In the genomic region with DNA sequence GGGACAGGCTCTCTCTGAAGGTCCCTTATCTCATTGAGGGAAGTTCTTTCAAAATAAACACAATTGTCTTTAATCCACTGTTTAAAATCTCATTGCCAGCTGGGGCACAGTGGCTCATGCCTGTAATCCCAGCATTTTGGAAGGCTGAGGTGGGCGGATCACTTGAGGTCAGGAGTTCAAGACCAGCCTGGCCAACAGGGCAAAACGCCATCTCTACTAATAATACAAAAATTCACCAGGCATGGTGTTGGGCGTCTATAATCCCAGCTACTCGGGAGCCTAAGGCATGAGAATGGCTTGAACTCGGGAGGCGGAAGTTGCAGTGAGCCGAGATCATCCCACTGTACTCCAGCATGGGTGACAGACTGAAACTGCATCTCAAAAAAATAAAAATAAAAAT, we compare ENCODE assay signal across 3 cellular contexts.
TF ChIP-seq lines count a peak whose summit lies in the region.

No MANE protein-coding gene starts in this region.

TF ChIP-seq in liver, 16 proteins besides CTCF, POLR2A, EP300 and RAD21:
- TF ChIP-seq MAX (IDR thresholded peaks at IDR 0.05) (no peak), NR2F2 (IDR thresholded peaks at IDR 0.05) (peak; percentile 45)

TF ChIP-seq in HepG2, 621 proteins besides CTCF, POLR2A, EP300 and RAD21:
- no peak for TF ChIP-seq ZNF773 (CRISPR knock-in tag; IDR thresholded peaks at IDR 0.05; ENCODE audit: borderline replicate concordance)
- TF ChIP-seq, protein P1, sequence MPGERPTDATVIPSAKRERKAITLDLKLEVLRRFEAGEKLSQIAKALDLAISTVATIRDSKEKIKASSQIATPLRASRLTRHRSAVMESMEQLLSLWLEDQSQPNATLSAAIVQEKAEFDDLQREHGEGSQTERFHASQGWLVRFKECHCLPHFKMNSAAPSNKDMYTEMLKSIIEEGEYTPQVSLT (CRISPR knock-in tag; IDR thresholded peaks at IDR 0.05; ENCODE audit: borderline replicate concordance, low read depth): no peak
- no peak for TF ChIP-seq ZSCAN20 (CRISPR knock-in tag; IDR thresholded peaks at IDR 0.05; ENCODE audit: borderline replicate concordance)
- TF ChIP-seq TOPORS (CRISPR knock-in tag; IDR thresholded peaks at IDR 0.05): no peak
- no peak for TF ChIP-seq MBD4 (IDR thresholded peaks at IDR 0.05; ENCODE audit: borderline replicate concordance, low read length)
- no peak for TF ChIP-seq HDAC6 (IDR thresholded peaks at IDR 0.05; ENCODE audit: low read depth, low read length)
- TF ChIP-seq, protein P2, sequence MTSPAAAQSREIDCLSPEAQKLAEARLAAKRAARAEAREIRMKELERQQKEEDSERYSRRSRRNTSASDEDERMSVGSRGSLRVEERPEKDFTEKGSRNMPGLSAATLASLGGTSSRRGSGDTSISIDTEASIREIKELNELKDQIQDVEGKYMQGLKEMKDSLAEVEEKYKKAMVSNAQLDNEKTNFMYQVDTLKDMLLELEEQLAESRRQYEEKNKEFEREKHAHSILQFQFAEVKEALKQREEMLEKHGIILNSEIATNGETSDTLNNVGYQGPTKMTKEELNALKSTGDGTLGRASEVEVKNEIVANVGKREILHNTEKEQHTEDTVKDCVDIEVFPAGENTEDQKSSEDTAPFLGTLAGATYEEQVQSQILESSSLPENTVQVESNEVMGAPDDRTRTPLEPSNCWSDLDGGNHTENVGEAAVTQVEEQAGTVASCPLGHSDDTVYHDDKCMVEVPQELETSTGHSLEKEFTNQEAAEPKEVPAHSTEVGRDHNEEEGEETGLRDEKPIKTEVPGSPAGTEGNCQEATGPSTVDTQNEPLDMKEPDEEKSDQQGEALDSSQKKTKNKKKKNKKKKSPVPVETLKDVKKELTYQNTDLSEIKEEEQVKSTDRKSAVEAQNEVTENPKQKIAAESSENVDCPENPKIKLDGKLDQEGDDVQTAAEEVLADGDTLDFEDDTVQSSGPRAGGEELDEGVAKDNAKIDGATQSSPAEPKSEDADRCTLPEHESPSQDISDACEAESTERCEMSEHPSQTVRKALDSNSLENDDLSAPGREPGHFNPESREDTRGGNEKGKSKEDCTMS (CRISPR knock-in tag; conservative IDR thresholded peaks at IDR 0.05): no peak
- no peak for TF ChIP-seq ZSCAN9 (CRISPR knock-in tag; IDR thresholded peaks at IDR 0.05; ENCODE audit: borderline replicate concordance)
- TF ChIP-seq AGO1 (IDR thresholded peaks at IDR 0.05; ENCODE audit: low read depth, low read length, poor library complexity, severe bottlenecking): no peak
- TF ChIP-seq RNF219 (CRISPR knock-in tag; IDR thresholded peaks at IDR 0.05): no peak
- no peak for TF ChIP-seq SKI (IDR thresholded peaks at IDR 0.05; ENCODE audit: partially characterized antibody)
- no peak for TF ChIP-seq ADNP (CRISPR knock-in tag; IDR thresholded peaks at IDR 0.05)
- TF ChIP-seq HINFP (CRISPR knock-in tag; IDR thresholded peaks at IDR 0.05; ENCODE audit: low read depth): no peak
- no peak for TF ChIP-seq ZNF530 (CRISPR knock-in tag; IDR thresholded peaks at IDR 0.05; ENCODE audit: low read depth)
- TF ChIP-seq NR1H2 (CRISPR knock-in tag; IDR thresholded peaks at IDR 0.05; ENCODE audit: borderline replicate concordance, low read depth): no peak
- TF ChIP-seq SP1 (IDR thresholded peaks at IDR 0.05): no peak
- TF ChIP-seq SP1 (CRISPR knock-in tag; IDR thresholded peaks at IDR 0.05): no peak
- TF ChIP-seq, protein P3, sequence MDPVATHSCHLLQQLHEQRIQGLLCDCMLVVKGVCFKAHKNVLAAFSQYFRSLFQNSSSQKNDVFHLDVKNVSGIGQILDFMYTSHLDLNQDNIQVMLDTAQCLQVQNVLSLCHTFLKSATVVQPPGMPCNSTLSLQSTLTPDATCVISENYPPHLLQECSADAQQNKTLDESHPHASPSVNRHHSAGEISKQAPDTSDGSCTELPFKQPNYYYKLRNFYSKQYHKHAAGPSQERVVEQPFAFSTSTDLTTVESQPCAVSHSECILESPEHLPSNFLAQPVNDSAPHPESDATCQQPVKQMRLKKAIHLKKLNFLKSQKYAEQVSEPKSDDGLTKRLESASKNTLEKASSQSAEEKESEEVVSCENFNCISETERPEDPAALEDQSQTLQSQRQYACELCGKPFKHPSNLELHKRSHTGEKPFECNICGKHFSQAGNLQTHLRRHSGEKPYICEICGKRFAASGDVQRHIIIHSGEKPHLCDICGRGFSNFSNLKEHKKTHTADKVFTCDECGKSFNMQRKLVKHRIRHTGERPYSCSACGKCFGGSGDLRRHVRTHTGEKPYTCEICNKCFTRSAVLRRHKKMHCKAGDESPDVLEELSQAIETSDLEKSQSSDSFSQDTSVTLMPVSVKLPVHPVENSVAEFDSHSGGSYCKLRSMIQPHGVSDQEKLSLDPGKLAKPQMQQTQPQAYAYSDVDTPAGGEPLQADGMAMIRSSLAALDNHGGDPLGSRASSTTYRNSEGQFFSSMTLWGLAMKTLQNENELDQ (CRISPR knock-in tag; IDR thresholded peaks at IDR 0.05; ENCODE audit: borderline replicate concordance): no peak
- no peak for TF ChIP-seq ZNF225 (CRISPR knock-in tag; IDR thresholded peaks at IDR 0.05)
- no peak for TF ChIP-seq ZNF510 (CRISPR knock-in tag; IDR thresholded peaks at IDR 0.05; ENCODE audit: low read depth)
TF ChIP-seq in HepG2: peak in this region for 0.

TF ChIP-seq in GM12891, 5 proteins besides CTCF, POLR2A, EP300 and RAD21:
- TF ChIP-seq POLR2AphosphoS5 (IDR thresholded peaks at IDR 0.05; ENCODE audit: low read depth, low read length) (no peak), POU2F2 (IDR thresholded peaks at IDR 0.05; ENCODE audit: low read depth, low read length) (no peak), TAF1 (IDR thresholded peaks at IDR 0.05; ENCODE audit: low read depth, low read length) (no peak), PAX5 (IDR thresholded peaks at IDR 0.05; ENCODE audit: insufficient read depth, low read length, severe bottlenecking) (no peak), SPI1 (IDR thresholded peaks at IDR 0.05; ENCODE audit: low read depth, low read length) (no peak)
